In the genomic region with DNA sequence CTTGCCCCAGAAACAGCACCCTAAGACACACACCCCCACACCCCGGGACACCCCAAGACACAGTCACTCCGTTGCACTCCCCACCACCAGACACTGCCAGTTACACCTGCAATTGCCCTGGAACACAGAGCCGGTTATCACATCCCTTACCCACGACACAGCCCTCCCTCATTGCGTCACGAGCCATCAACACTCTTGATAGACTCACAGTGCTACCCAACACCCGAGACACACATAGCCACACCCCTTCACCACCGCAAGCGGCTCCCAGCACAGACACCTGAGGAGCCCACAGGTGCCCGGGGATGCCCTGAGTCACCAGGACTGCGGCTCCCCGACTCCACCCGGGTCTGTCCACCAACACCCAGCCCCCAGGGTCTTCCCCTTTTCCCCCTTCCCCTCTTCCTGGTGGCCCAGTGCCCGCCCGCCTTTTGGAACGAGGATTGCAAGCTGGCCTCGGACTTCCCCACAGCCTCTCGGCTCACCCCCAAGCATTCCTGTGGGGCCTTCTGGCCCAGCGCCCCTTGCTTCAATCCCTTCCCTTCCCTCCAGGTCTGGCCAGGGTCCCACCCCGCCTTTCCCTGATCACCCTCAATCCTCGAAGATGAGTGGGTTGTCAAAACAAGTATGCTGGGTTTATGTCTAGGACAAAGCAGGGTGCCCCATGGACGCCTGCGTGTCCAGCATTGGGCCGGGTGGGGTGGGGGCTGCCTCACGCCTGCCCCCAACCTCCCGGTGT, we compare ENCODE assay signal across 7 cellular contexts. TPM values are rescaled to one million over a fixed set of nuclear protein-coding genes. Genes with fewer than 3 reads are reported as not detected.
DNase-seq lines count a peak whose midpoint lies in the region; ATAC-seq, FAIRE-seq and TF ChIP-seq lines count a peak whose summit lies in the region.

No MANE protein-coding gene starts in this region.

- H3K9me3 ChIP-seq in MG63 (no peaks in the 10 kb centered on the region), HepG2 (ENCODE audit: low read length) (no peaks in the 10 kb centered on the region)

- no peak overlapping the region for H3K9ac ChIP-seq in HepG2 (ENCODE audit: insufficient read depth, low read depth, low read length)

- in situ Hi-C loops in astrocyte of the cerebellum (cut with HindIII; ENCODE audit: low sequenced_read_pairs): no loop called here
- in situ Hi-C loops in HepG2 (cut with HindIII; ENCODE audit: extremely low pct_ligation_motif_present, low pct_unique_long_range_greater_than_20kb): no loop called here

- no peaks in the 10 kb centered on the region for H3K79me2 ChIP-seq in HepG2 (ENCODE audit: insufficient read depth, low read length)

- FAIRE-seq in HepG2 (lab: Jason Lieb, UNC): no peak
- FAIRE-seq in D721Med (lab: Jason Lieb, UNC): no peak

- no TSS peak for BruUV-seq in HepG2 (replicated peaks; lab: Mats Ljungman, UMichigan)

- WGBS in HepG2 (ENCODE audit: low lambda C conversion rate): 80% methylated on average over 22 of the region's 26 CpGs

- TF ChIP-seq CTCF in astrocyte of the cerebellum (IDR thresholded peaks at IDR 0.05; ENCODE audit: low read depth, low read length, missing control alignments): no peak
- TF ChIP-seq CTCF in HepG2 (CRISPR knock-in tag; IDR thresholded peaks at IDR 0.05): no peak
- TF ChIP-seq CTCF in D721Med (IDR thresholded peaks at IDR 0.05; ENCODE audit: insufficient read depth, missing control alignments): no peak

- H3K27me3 ChIP-seq in MG63: no peaks in the 10 kb centered on the region
- H3K27me3 ChIP-seq in HepG2 (ENCODE audit: control insufficient read depth in 1 of 2, insufficient read depth in 2 of 2, low read length in 2 of 2): no peaks in the 10 kb centered on the region; a peak in 1 of 5 replicates

- H3K36me3 ChIP-seq in MG63 (peaks cover 53% of the 10 kb centered on the region), HepG2 (replicated peaks in 1 of 2; ENCODE audit: control insufficient read depth in 1 of 2, insufficient read depth in 2 of 2, low read length in 2 of 2) (peaks cover 2 to 9% of the 10 kb centered on the region in 2 experiments; a peak in 3 of 5 replicates)

- TF ChIP-seq POLR2A in HepG2 (IDR thresholded peaks at IDR 0.05; ENCODE audit: insufficient read depth in 1 of 2, low read depth in 2 of 2, low read length in 2 of 2): no peak

- H3K4me1 ChIP-seq in HepG2 (ENCODE audit: insufficient read depth, low read length): peaks cover 20% of the 10 kb centered on the region

- TF ChIP-seq EP300 in HepG2 (IDR thresholded peaks at IDR 0.05; ENCODE audit: low read depth in 2 of 2, low read length in 2 of 2) (no peak), HepG2 (CRISPR knock-in tag; IDR thresholded peaks at IDR 0.05; ENCODE audit: borderline replicate concordance) (no peak)

- no peak for TF ChIP-seq RAD21 in HepG2 (CRISPR knock-in tag; IDR thresholded peaks at IDR 0.05)

- DNase-seq in ELR (ENCODE audit: low read depth): peak; percentile 61
- peak; percentile 62 for DNase-seq in MG63
- DNase-seq in astrocyte of the cerebellum (ENCODE audit: low read depth): peak; percentile 37
- no peak for DNase-seq in HepG2 (ENCODE audit: low spot score)
- no peak for DNase-seq in activated CD8-positive, alpha-beta memory T cell treated with anti-CD3 and anti-CD28 coated beads for 24 hours
- DNase-seq in D721Med (ENCODE audit: insufficient read length, low spot score): no peak

- no peak overlapping the region for H3K27ac ChIP-seq in HepG2 (ENCODE audit: extremely low read length, insufficient read depth, low read length)

- H4K20me1 ChIP-seq in HepG2 (ENCODE audit: insufficient read depth, low read length): no peaks in the 10 kb centered on the region

- H3K4me2 ChIP-seq in HepG2 (ENCODE audit: low read depth, low read length): no peak overlapping the region

- no peak for ATAC-seq in HepG2
- ATAC-seq in HG02973 (IDR thresholded peaks at IDR 0.05; ENCODE audit: unreplicated experiment): no peak

- intact Hi-C loops in HepG2 (cut with micrococcal nuclease; ENCODE audit: unreplicated experiment): no loop called here

- CTCF ChIA-PET in HepG2 (lab: Yijun Ruan, JAX; ENCODE audit: low intra/inter-chr PET ratio, low total read pairs): no interaction called here

- H3K4me3 ChIP-seq in MG63 (no peak overlapping the region), astrocyte of the cerebellum (ENCODE audit: low read depth, low read length) (no peak overlapping the region), HepG2 (replicated peaks in 1 of 3; ENCODE audit: insufficient read depth in 1 of 3, low read depth in 2 of 3, low read length in 3 of 3) (no peak overlapping the region)

- H2AFZ ChIP-seq in HepG2 (ENCODE audit: low read length): no peak overlapping the region

- POLR2A ChIA-PET in HepG2 (lab: Yijun Ruan, JAX): interaction anchor here (0.5 kb wide), 1 partner anchor 39 kb away, joined by 3 read pairs; no protein-coding TSS in a partner anchor

RNA-seq across cellular contexts. Expression of a gene that starts 1.7 kb away (rescaled TPM):
- not detected in 2 replicates for total RNA-seq in MG63 (2014; rRNA removed; shearing (Covaris generic); ENCODE audit: low replicate concordance)
- total RNA-seq in HepG2 (2016; rRNA removed; fragmentation: Illumina TruSeq; extraction: Trizol): not detected in 2 replicates
- total RNA-seq in HepG2 (2016; cell fraction: cytosol; rRNA removed; fragmentation: Illumina TruSeq; extraction: Trizol; ENCODE audit: low read depth): 0.18 TPM in 1 of 2 replicates, not detected in the other
- not detected in 2 replicates for total RNA-seq in HepG2 (2016; cell fraction: insoluble cytoplasmic fraction; rRNA removed; fragmentation: Illumina TruSeq; extraction: Trizol)
- 0.14 and 0.15 TPM in 2 replicates for total RNA-seq in HepG2 (2016; cell fraction: membrane; rRNA removed; fragmentation: Illumina TruSeq; extraction: Trizol)
- not detected in 2 replicates for total RNA-seq in HepG2 (2016; cell fraction: nucleus; rRNA removed; fragmentation: Illumina TruSeq; extraction: Trizol)
- polyA plus RNA-seq in HepG2 (2011; rRNA removed): 0.13 and 0.24 TPM in 2 replicates
- 0.14 and 0.27 TPM in 2 replicates for polyA plus RNA-seq in HepG2 (2011; cell fraction: cytosol; rRNA removed)
- 0.14 and 0.21 TPM in 2 replicates for polyA plus RNA-seq in HepG2 (2011; cell fraction: nucleus; rRNA removed)
- not detected in 2 replicates for polyA plus RNA-seq in HepG2 (2012)
- 0.09 TPM in 1 of 2 replicates, not detected in the other for polyA plus RNA-seq in HepG2 (2016; cell fraction: cytosol; fragmentation: Illumina TruSeq; extraction: Trizol; ENCODE audit: low read depth)
- not detected in 2 replicates for polyA plus RNA-seq in HepG2 (2016; cell fraction: insoluble cytoplasmic fraction; fragmentation: Illumina TruSeq; extraction: Trizol; ENCODE audit: low read depth)
- not detected in 2 replicates for polyA plus RNA-seq in HepG2 (2016; cell fraction: membrane; fragmentation: Illumina TruSeq; extraction: Trizol; ENCODE audit: low read depth)
- 0.44 TPM in 1 of 2 replicates, not detected in the other for polyA plus RNA-seq in HepG2 (2016; cell fraction: nucleus; fragmentation: Illumina TruSeq; extraction: Trizol; ENCODE audit: insufficient read depth, low read depth)
- 0.24 TPM in 1 of 2 replicates, not detected in the other for polyA minus RNA-seq in HepG2 (2011; rRNA and poly(A)+ RNA removed; ENCODE audit: low replicate concordance)
- polyA minus RNA-seq in HepG2 (2011; cell fraction: cytosol; rRNA and poly(A)+ RNA removed): not detected in 2 replicates
- polyA minus RNA-seq in HepG2 (2011; cell fraction: nucleus; rRNA and poly(A)+ RNA removed): not detected in 2 replicates

RNA-seq across cellular contexts. Expression of a gene that starts 19.1 kb away (rescaled TPM):
- total RNA-seq in MG63 (2014; rRNA removed; shearing (Covaris generic); ENCODE audit: low replicate concordance): 111 and 196 TPM in 2 replicates
- 44.3 and 48.1 TPM in 2 replicates for total RNA-seq in HepG2 (2016; rRNA removed; fragmentation: Illumina TruSeq; extraction: Trizol)
- total RNA-seq in HepG2 (2016; cell fraction: cytosol; rRNA removed; fragmentation: Illumina TruSeq; extraction: Trizol; ENCODE audit: low read depth): 24.7 and 30.5 TPM in 2 replicates
- total RNA-seq in HepG2 (2016; cell fraction: insoluble cytoplasmic fraction; rRNA removed; fragmentation: Illumina TruSeq; extraction: Trizol): 46.7 and 53.0 TPM in 2 replicates
- 34.5 and 47.8 TPM in 2 replicates for total RNA-seq in HepG2 (2016; cell fraction: membrane; rRNA removed; fragmentation: Illumina TruSeq; extraction: Trizol)
- total RNA-seq in HepG2 (2016; cell fraction: nucleus; rRNA removed; fragmentation: Illumina TruSeq; extraction: Trizol): 19.0 and 25.5 TPM in 2 replicates
- polyA plus RNA-seq in HepG2 (2011; rRNA removed): 27.1 and 32.8 TPM in 2 replicates
- 26.8 and 37.9 TPM in 2 replicates for polyA plus RNA-seq in HepG2 (2011; cell fraction: cytosol; rRNA removed)
- 27.4 and 33.0 TPM in 2 replicates for polyA plus RNA-seq in HepG2 (2011; cell fraction: nucleus; rRNA removed)
- 13.4 and 20.7 TPM in 2 replicates for polyA plus RNA-seq in HepG2 (2012)
- polyA plus RNA-seq in HepG2 (2016; cell fraction: cytosol; fragmentation: Illumina TruSeq; extraction: Trizol; ENCODE audit: low read depth): 24.6 and 33.2 TPM in 2 replicates
- 49.5 and 56.2 TPM in 2 replicates for polyA plus RNA-seq in HepG2 (2016; cell fraction: insoluble cytoplasmic fraction; fragmentation: Illumina TruSeq; extraction: Trizol; ENCODE audit: low read depth)
- 38.6 and 41.5 TPM in 2 replicates for polyA plus RNA-seq in HepG2 (2016; cell fraction: membrane; fragmentation: Illumina TruSeq; extraction: Trizol; ENCODE audit: low read depth)
- 48.3 and 51.4 TPM in 2 replicates for polyA plus RNA-seq in HepG2 (2016; cell fraction: nucleus; fragmentation: Illumina TruSeq; extraction: Trizol; ENCODE audit: insufficient read depth, low read depth)
- polyA minus RNA-seq in HepG2 (2011; rRNA and poly(A)+ RNA removed; ENCODE audit: low replicate concordance): 30.0 and 63.8 TPM in 2 replicates
- polyA minus RNA-seq in HepG2 (2011; cell fraction: cytosol; rRNA and poly(A)+ RNA removed): 17.9 and 20.6 TPM in 2 replicates
- 9.7 and 11.3 TPM in 2 replicates for polyA minus RNA-seq in HepG2 (2011; cell fraction: nucleus; rRNA and poly(A)+ RNA removed)

RNA-seq across cellular contexts. Expression of a gene that starts 41.4 kb away (rescaled TPM):
- total RNA-seq in MG63 (2014; rRNA removed; shearing (Covaris generic); ENCODE audit: low replicate concordance): 133 and 164 TPM in 2 replicates
- 87.5 and 101 TPM in 2 replicates for total RNA-seq in HepG2 (2016; rRNA removed; fragmentation: Illumina TruSeq; extraction: Trizol)
- total RNA-seq in HepG2 (2016; cell fraction: cytosol; rRNA removed; fragmentation: Illumina TruSeq; extraction: Trizol; ENCODE audit: low read depth): 43.8 and 48.3 TPM in 2 replicates
- total RNA-seq in HepG2 (2016; cell fraction: insoluble cytoplasmic fraction; rRNA removed; fragmentation: Illumina TruSeq; extraction: Trizol): 87.7 and 97.3 TPM in 2 replicates
- total RNA-seq in HepG2 (2016; cell fraction: membrane; rRNA removed; fragmentation: Illumina TruSeq; extraction: Trizol): 100 and 105 TPM in 2 replicates
- 40.6 and 45.4 TPM in 2 replicates for total RNA-seq in HepG2 (2016; cell fraction: nucleus; rRNA removed; fragmentation: Illumina TruSeq; extraction: Trizol)
- 97.3 and 108 TPM in 2 replicates for polyA plus RNA-seq in HepG2 (2011; rRNA removed)
- 90.1 and 116 TPM in 2 replicates for polyA plus RNA-seq in HepG2 (2011; cell fraction: cytosol; rRNA removed)
- polyA plus RNA-seq in HepG2 (2011; cell fraction: nucleus; rRNA removed): 41.8 and 55.7 TPM in 2 replicates
- polyA plus RNA-seq in HepG2 (2012): 45.3 and 99.6 TPM in 2 replicates
- 43.8 and 48.0 TPM in 2 replicates for polyA plus RNA-seq in HepG2 (2016; cell fraction: cytosol; fragmentation: Illumina TruSeq; extraction: Trizol; ENCODE audit: low read depth)
- polyA plus RNA-seq in HepG2 (2016; cell fraction: insoluble cytoplasmic fraction; fragmentation: Illumina TruSeq; extraction: Trizol; ENCODE audit: low read depth): 139 and 144 TPM in 2 replicates
- polyA plus RNA-seq in HepG2 (2016; cell fraction: membrane; fragmentation: Illumina TruSeq; extraction: Trizol; ENCODE audit: low read depth): 72.7 and 75.0 TPM in 2 replicates
- polyA plus RNA-seq in HepG2 (2016; cell fraction: nucleus; fragmentation: Illumina TruSeq; extraction: Trizol; ENCODE audit: insufficient read depth, low read depth): 76.4 and 83.8 TPM in 2 replicates
- 94.0 and 151 TPM in 2 replicates for polyA minus RNA-seq in HepG2 (2011; rRNA and poly(A)+ RNA removed; ENCODE audit: low replicate concordance)
- 34.2 and 35.4 TPM in 2 replicates for polyA minus RNA-seq in HepG2 (2011; cell fraction: cytosol; rRNA and poly(A)+ RNA removed)
- 42.7 and 47.7 TPM in 2 replicates for polyA minus RNA-seq in HepG2 (2011; cell fraction: nucleus; rRNA and poly(A)+ RNA removed)

RNA-seq across cellular contexts. Expression of a gene that starts 43.7 kb away (rescaled TPM):
- total RNA-seq in MG63 (2014; rRNA removed; shearing (Covaris generic); ENCODE audit: low replicate concordance): 105 and 128 TPM in 2 replicates
- total RNA-seq in HepG2 (2016; rRNA removed; fragmentation: Illumina TruSeq; extraction: Trizol): 46.5 and 54.5 TPM in 2 replicates
- total RNA-seq in HepG2 (2016; cell fraction: cytosol; rRNA removed; fragmentation: Illumina TruSeq; extraction: Trizol; ENCODE audit: low read depth): 74.4 and 78.2 TPM in 2 replicates
- 36.1 and 53.0 TPM in 2 replicates for total RNA-seq in HepG2 (2016; cell fraction: insoluble cytoplasmic fraction; rRNA removed; fragmentation: Illumina TruSeq; extraction: Trizol)
- total RNA-seq in HepG2 (2016; cell fraction: membrane; rRNA removed; fragmentation: Illumina TruSeq; extraction: Trizol): 120 and 131 TPM in 2 replicates
- 29.1 and 29.6 TPM in 2 replicates for total RNA-seq in HepG2 (2016; cell fraction: nucleus; rRNA removed; fragmentation: Illumina TruSeq; extraction: Trizol)
- 45.7 and 48.2 TPM in 2 replicates for polyA plus RNA-seq in HepG2 (2011; rRNA removed)
- polyA plus RNA-seq in HepG2 (2011; cell fraction: cytosol; rRNA removed): 48.8 and 73.1 TPM in 2 replicates
- 78.9 and 92.6 TPM in 2 replicates for polyA plus RNA-seq in HepG2 (2011; cell fraction: nucleus; rRNA removed)
- 40.5 and 49.8 TPM in 2 replicates for polyA plus RNA-seq in HepG2 (2012)
- polyA plus RNA-seq in HepG2 (2016; cell fraction: cytosol; fragmentation: Illumina TruSeq; extraction: Trizol; ENCODE audit: low read depth): 89.7 and 95.6 TPM in 2 replicates
- polyA plus RNA-seq in HepG2 (2016; cell fraction: insoluble cytoplasmic fraction; fragmentation: Illumina TruSeq; extraction: Trizol; ENCODE audit: low read depth): 45.9 and 57.2 TPM in 2 replicates
- 121 and 146 TPM in 2 replicates for polyA plus RNA-seq in HepG2 (2016; cell fraction: membrane; fragmentation: Illumina TruSeq; extraction: Trizol; ENCODE audit: low read depth)
- polyA plus RNA-seq in HepG2 (2016; cell fraction: nucleus; fragmentation: Illumina TruSeq; extraction: Trizol; ENCODE audit: insufficient read depth, low read depth): 61.0 and 63.7 TPM in 2 replicates
- 114 and 142 TPM in 2 replicates for polyA minus RNA-seq in HepG2 (2011; rRNA and poly(A)+ RNA removed; ENCODE audit: low replicate concordance)
- 48.8 and 53.1 TPM in 2 replicates for polyA minus RNA-seq in HepG2 (2011; cell fraction: cytosol; rRNA and poly(A)+ RNA removed)
- polyA minus RNA-seq in HepG2 (2011; cell fraction: nucleus; rRNA and poly(A)+ RNA removed): 13.8 and 17.4 TPM in 2 replicates

RNA-seq across cellular contexts. Expression of a gene that starts 52.6 kb away (rescaled TPM):
- 143 and 165 TPM in 2 replicates for total RNA-seq in MG63 (2014; rRNA removed; shearing (Covaris generic); ENCODE audit: low replicate concordance)
- 25.9 and 54.9 TPM in 2 replicates for total RNA-seq in HepG2 (2016; rRNA removed; fragmentation: Illumina TruSeq; extraction: Trizol)
- total RNA-seq in HepG2 (2016; cell fraction: cytosol; rRNA removed; fragmentation: Illumina TruSeq; extraction: Trizol; ENCODE audit: low read depth): 25.1 and 26.1 TPM in 2 replicates
- 24.8 and 55.4 TPM in 2 replicates for total RNA-seq in HepG2 (2016; cell fraction: insoluble cytoplasmic fraction; rRNA removed; fragmentation: Illumina TruSeq; extraction: Trizol)
- 23.9 and 26.8 TPM in 2 replicates for total RNA-seq in HepG2 (2016; cell fraction: membrane; rRNA removed; fragmentation: Illumina TruSeq; extraction: Trizol)
- total RNA-seq in HepG2 (2016; cell fraction: nucleus; rRNA removed; fragmentation: Illumina TruSeq; extraction: Trizol): 68.9 and 76.1 TPM in 2 replicates
- 121 and 137 TPM in 2 replicates for polyA plus RNA-seq in HepG2 (2011; rRNA removed)
- 131 and 134 TPM in 2 replicates for polyA plus RNA-seq in HepG2 (2011; cell fraction: cytosol; rRNA removed)
- polyA plus RNA-seq in HepG2 (2011; cell fraction: nucleus; rRNA removed): 178 and 205 TPM in 2 replicates
- 94.0 and 122 TPM in 2 replicates for polyA plus RNA-seq in HepG2 (2012)
- 70.2 and 77.8 TPM in 2 replicates for polyA plus RNA-seq in HepG2 (2016; cell fraction: cytosol; fragmentation: Illumina TruSeq; extraction: Trizol; ENCODE audit: low read depth)
- polyA plus RNA-seq in HepG2 (2016; cell fraction: insoluble cytoplasmic fraction; fragmentation: Illumina TruSeq; extraction: Trizol; ENCODE audit: low read depth): 52.7 and 78.7 TPM in 2 replicates
- 63.3 and 69.9 TPM in 2 replicates for polyA plus RNA-seq in HepG2 (2016; cell fraction: membrane; fragmentation: Illumina TruSeq; extraction: Trizol; ENCODE audit: low read depth)
- polyA plus RNA-seq in HepG2 (2016; cell fraction: nucleus; fragmentation: Illumina TruSeq; extraction: Trizol; ENCODE audit: insufficient read depth, low read depth): 231 and 244 TPM in 2 replicates
- 243 and 582 TPM in 2 replicates for polyA minus RNA-seq in HepG2 (2011; rRNA and poly(A)+ RNA removed; ENCODE audit: low replicate concordance)
- 99.1 and 118 TPM in 2 replicates for polyA minus RNA-seq in HepG2 (2011; cell fraction: cytosol; rRNA and poly(A)+ RNA removed)
- polyA minus RNA-seq in HepG2 (2011; cell fraction: nucleus; rRNA and poly(A)+ RNA removed): 62.2 and 64.2 TPM in 2 replicates

Comparison
In these comparisons a context has a peak if more than half of its experiments do, and no peak if none do; other contexts are left out.
1. DNase-seq: peak in ELR (single experiment), MG63 (single experiment) and astrocyte of the cerebellum (single experiment); none in HepG2 (single experiment), activated CD8-positive, alpha-beta memory T cell treated with anti-CD3 and anti-CD28 coated beads for 24 hours (single experiment) and D721Med (single experiment).